In genomic region chr4:27024807-27025206, GRCh38 we compare ENCODE assay signal across 15 cellular contexts.
DNase-seq lines count a peak whose midpoint lies in the region; ATAC-seq and TF ChIP-seq lines count a peak whose summit lies in the region.
"Had no signal": no experiment of that assay in that cellular context is flagged by ENCODE, and none has a peak within 500 bp of the region (broad histone marks: within the 10 kb centered on the region; RNA-seq: fewer than 3 reads in every experiment).

No MANE protein-coding gene starts in this region.

- POLR2A ChIA-PET in activated CD4-positive, alpha-beta T cell treated with anti-CD3 and anti-CD28 coated beads for 36 hours (lab: Charles Lee) = no interaction called here

- H3K4me3 Mint-ChIP-seq in activated CD4-positive, alpha-beta T cell treated with anti-CD3 and anti-CD28 coated beads for 36 hours = no peak overlapping the region
- H3K4me3 Mint-ChIP-seq in activated CD4-positive, alpha-beta T cell treated with anti-CD3 and anti-CD28 coated beads, Interleukin-2, amount 10 ng/mL, durations not matched to agents 24 days and 14 days = no peak overlapping the region

- H3K9me3 Mint-ChIP-seq in activated CD4-positive, alpha-beta T cell treated with anti-CD3 and anti-CD28 coated beads for 36 hours (ENCODE audit: low read depth) = no peaks in the 10 kb centered on the region
- H3K9me3 Mint-ChIP-seq in activated CD4-positive, alpha-beta T cell treated with anti-CD3 and anti-CD28 coated beads, Interleukin-2, amount 10 ng/mL, durations not matched to agents 24 days and 14 days = no peaks in the 10 kb centered on the region

- 34 to 40% methylated on average over 2 of the region's 2 CpGs for WGBS in thyroid gland, 2 donors

- CTCF ChIA-PET in activated CD4-positive, alpha-beta T cell treated with anti-CD3 and anti-CD28 coated beads for 36 hours (lab: Charles Lee) = no interaction called here

- TF ChIP-seq POLR2A in thyroid gland (IDR thresholded peaks at IDR 0.05) = no peak

- intact Hi-C loops in activated CD4-positive, alpha-beta T cell treated with anti-CD3 and anti-CD28 coated beads for 36 hours (cut with DNase I, micrococcal nuclease) = no loop called here
- intact Hi-C loops in activated CD4-positive, alpha-beta T cell treated with anti-CD3 and anti-CD28 coated beads, Interleukin-2, amount 10 ng/mL, durations not matched to agents 24 days and 14 days (cut with micrococcal nuclease) = no loop called here
- intact Hi-C loops in thyroid gland (cut with DNase I) = no loop called here

- no peaks in the 10 kb centered on the region for H3K9me3 ChIP-seq in thyroid gland

- H3K4me3 ChIP-seq in choroid plexus epithelial cell (ENCODE audit: low read depth, low read length) = no peak overlapping the region
- no peak overlapping the region for H3K4me3 ChIP-seq in thyroid gland (replicated peaks in 1 of 3)

- DNase-seq in activated CD4-positive, alpha-beta T cell treated with anti-CD3 and anti-CD28 coated beads for 36 hours = no peak
- no peak for DNase-seq in activated CD4-positive, alpha-beta T cell treated with anti-CD3 and anti-CD28 coated beads, Interleukin-2, amount 10 ng/mL, durations not matched to agents 24 days and 14 days
- DNase-seq in choroid plexus epithelial cell (ENCODE audit: low read depth) (peak; percentile 28), left kidney (ENCODE audit: low read depth, low spot score) (peak; percentile 55), thyroid gland (peak; percentile 14 to 17), NCI-H1417 (lab: John Stamatoyannopoulos, UW) (no peak), NCI-H748 treated with DMSO at 0.1 percent for 48 hours (lab: John Stamatoyannopoulos, UW) (no peak)
- DNase-seq in stimulated activated CD4-positive, alpha-beta T cell treated with anti-CD3 and anti-CD28 coated beads, Interleukin-4, amount 100 ng/mL, for 1 hour = no peak
- DNase-seq: COR-L47, MV-4-11, NCI-H1436, NCI-H2029 treated with DMSO at 0.1 percent for 48 hours, NCI-H2227 treated with DMSO at 0.1 percent for 48 hours, NCI-H524 treated with DMSO at 0.1 percent for 48 hours had no signal

- H3K27me3 Mint-ChIP-seq in activated CD4-positive, alpha-beta T cell treated with anti-CD3 and anti-CD28 coated beads for 36 hours = no peaks in the 10 kb centered on the region
- H3K27me3 Mint-ChIP-seq in activated CD4-positive, alpha-beta T cell treated with anti-CD3 and anti-CD28 coated beads, Interleukin-2, amount 10 ng/mL, durations not matched to agents 24 days and 14 days = no peaks in the 10 kb centered on the region

- no peaks in the 10 kb centered on the region for H3K27me3 ChIP-seq in thyroid gland

- peak overlapping the region; percentile 22 for H3K27ac Mint-ChIP-seq in activated CD4-positive, alpha-beta T cell treated with anti-CD3 and anti-CD28 coated beads for 36 hours
- H3K27ac Mint-ChIP-seq in activated CD4-positive, alpha-beta T cell treated with anti-CD3 and anti-CD28 coated beads, Interleukin-2, amount 10 ng/mL, durations not matched to agents 24 days and 14 days = no peak overlapping the region

- H3K4me1 Mint-ChIP-seq in activated CD4-positive, alpha-beta T cell treated with anti-CD3 and anti-CD28 coated beads for 36 hours = peaks cover 7% of the 10 kb centered on the region
- H3K4me1 Mint-ChIP-seq in activated CD4-positive, alpha-beta T cell treated with anti-CD3 and anti-CD28 coated beads, Interleukin-2, amount 10 ng/mL, durations not matched to agents 24 days and 14 days = no peaks in the 10 kb centered on the region

- H3K27ac ChIP-seq in thyroid gland = no peak overlapping the region
- H3K27ac ChIP-seq: C4-2B had no signal

- no peaks in the 10 kb centered on the region for H3K4me1 ChIP-seq in thyroid gland

- TF ChIP-seq CTCF in choroid plexus epithelial cell (conservative IDR thresholded peaks at IDR 0.05; ENCODE audit: low read depth, low read length) = no peak
- TF ChIP-seq CTCF in thyroid gland (IDR thresholded peaks at IDR 0.05) = no peak

- H3K36me3 Mint-ChIP-seq in activated CD4-positive, alpha-beta T cell treated with anti-CD3 and anti-CD28 coated beads for 36 hours (ENCODE audit: low read depth) = peaks cover 13% of the 10 kb centered on the region
- peaks cover 28% of the 10 kb centered on the region for H3K36me3 Mint-ChIP-seq in activated CD4-positive, alpha-beta T cell treated with anti-CD3 and anti-CD28 coated beads, Interleukin-2, amount 10 ng/mL, durations not matched to agents 24 days and 14 days (ENCODE audit: low read depth)

- H3K36me3 ChIP-seq in thyroid gland = peaks cover 5 to 11% of the 10 kb centered on the region in 2 donors

- ATAC-seq in activated CD4-positive, alpha-beta T cell treated with anti-CD3 and anti-CD28 coated beads for 36 hours = no peak

Comparison
In these comparisons a context has a peak if more than half of its experiments do, and no peak if none do; other contexts are left out.
1. DNase-seq: peak in choroid plexus epithelial cell (single experiment), left kidney (single experiment) and thyroid gland (2 of 2); none in activated CD4-positive, alpha-beta T cell treated with anti-CD3 and anti-CD28 coated beads for 36 hours (single experiment), activated CD4-positive, alpha-beta T cell treated with anti-CD3 and anti-CD28 coated beads, Interleukin-2, amount 10 ng/mL, durations not matched to agents 24 days and 14 days (single experiment), stimulated activated CD4-positive, alpha-beta T cell treated with anti-CD3 and anti-CD28 coated beads, Interleukin-4, amount 100 ng/mL, for 1 hour (single experiment), NCI-H1417 (0 of 3) and NCI-H748 treated with DMSO at 0.1 percent for 48 hours (single experiment).